Comparison of ENCODE assay signal across 1 cellular context in the genomic region with DNA sequence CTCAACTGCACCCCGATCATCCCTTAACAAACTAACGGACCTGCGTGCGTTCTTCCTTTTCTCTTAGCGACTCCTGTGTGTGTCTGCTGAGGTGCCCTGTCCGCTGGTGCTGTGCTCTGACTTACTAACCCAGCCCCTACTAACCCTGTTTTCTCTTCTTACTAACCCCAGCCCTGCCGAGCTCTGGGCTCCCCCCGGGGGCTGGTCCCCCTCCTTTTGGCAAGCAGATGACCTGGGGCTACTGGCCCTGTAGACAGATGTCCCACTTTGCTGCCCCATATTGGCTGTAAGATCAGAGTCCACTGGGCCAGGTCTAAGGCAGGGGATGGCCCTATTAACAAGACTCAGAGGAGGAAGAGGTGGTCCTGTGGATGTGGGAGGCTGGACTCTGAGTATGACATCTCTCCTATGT.
TF ChIP-seq lines count a peak whose summit lies in the region.

No MANE protein-coding gene starts in this region.

TF ChIP-seq in HEK293, 187 proteins besides CTCF, POLR2A, EP300 and RAD21 (continued from another document):
- TF ChIP-seq ZNF704 (tag by site-specific recombination; IDR thresholded peaks at IDR 0.05): no peak
- TF ChIP-seq ZNF211 (tag by site-specific recombination; IDR thresholded peaks at IDR 0.05; ENCODE audit: low read depth): no peak
- TF ChIP-seq ZNF423 (tag by site-specific recombination; IDR thresholded peaks at IDR 0.05): no peak
- TF ChIP-seq ZEB2 (tag by site-specific recombination; IDR thresholded peaks at IDR 0.05): no peak
- TF ChIP-seq FEZF1 (tag by site-specific recombination; IDR thresholded peaks at IDR 0.05): no peak
- TF ChIP-seq KLF10 (tag by site-specific recombination; IDR thresholded peaks at IDR 0.05): no peak
- TF ChIP-seq ZNF571 (tag by site-specific recombination; IDR thresholded peaks at IDR 0.05): no peak
- no peak for TF ChIP-seq ZSCAN30 (tag by site-specific recombination; IDR thresholded peaks at IDR 0.05)
- no peak for TF ChIP-seq TRIM28 (IDR thresholded peaks at IDR 0.05; ENCODE audit: borderline replicate concordance, low read length)
- TF ChIP-seq, protein P1, sequence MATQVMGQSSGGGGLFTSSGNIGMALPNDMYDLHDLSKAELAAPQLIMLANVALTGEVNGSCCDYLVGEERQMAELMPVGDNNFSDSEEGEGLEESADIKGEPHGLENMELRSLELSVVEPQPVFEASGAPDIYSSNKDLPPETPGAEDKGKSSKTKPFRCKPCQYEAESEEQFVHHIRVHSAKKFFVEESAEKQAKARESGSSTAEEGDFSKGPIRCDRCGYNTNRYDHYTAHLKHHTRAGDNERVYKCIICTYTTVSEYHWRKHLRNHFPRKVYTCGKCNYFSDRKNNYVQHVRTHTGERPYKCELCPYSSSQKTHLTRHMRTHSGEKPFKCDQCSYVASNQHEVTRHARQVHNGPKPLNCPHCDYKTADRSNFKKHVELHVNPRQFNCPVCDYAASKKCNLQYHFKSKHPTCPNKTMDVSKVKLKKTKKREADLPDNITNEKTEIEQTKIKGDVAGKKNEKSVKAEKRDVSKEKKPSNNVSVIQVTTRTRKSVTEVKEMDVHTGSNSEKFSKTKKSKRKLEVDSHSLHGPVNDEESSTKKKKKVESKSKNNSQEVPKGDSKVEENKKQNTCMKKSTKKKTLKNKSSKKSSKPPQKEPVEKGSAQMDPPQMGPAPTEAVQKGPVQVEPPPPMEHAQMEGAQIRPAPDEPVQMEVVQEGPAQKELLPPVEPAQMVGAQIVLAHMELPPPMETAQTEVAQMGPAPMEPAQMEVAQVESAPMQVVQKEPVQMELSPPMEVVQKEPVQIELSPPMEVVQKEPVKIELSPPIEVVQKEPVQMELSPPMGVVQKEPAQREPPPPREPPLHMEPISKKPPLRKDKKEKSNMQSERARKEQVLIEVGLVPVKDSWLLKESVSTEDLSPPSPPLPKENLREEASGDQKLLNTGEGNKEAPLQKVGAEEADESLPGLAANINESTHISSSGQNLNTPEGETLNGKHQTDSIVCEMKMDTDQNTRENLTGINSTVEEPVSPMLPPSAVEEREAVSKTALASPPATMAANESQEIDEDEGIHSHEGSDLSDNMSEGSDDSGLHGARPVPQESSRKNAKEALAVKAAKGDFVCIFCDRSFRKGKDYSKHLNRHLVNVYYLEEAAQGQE (tag by site-specific recombination; IDR thresholded peaks at IDR 0.05): no peak
- no peak for TF ChIP-seq ZNF677 (tag by site-specific recombination; IDR thresholded peaks at IDR 0.05)
